ENCODE assay signal across 11 cellular contexts in genomic region chr4:114691865-114692264, GRCh38.
DNase-seq lines count a peak whose midpoint lies in the region; ATAC-seq, FAIRE-seq and TF ChIP-seq lines count a peak whose summit lies in the region.
"Had no signal": no experiment of that assay in that cellular context is flagged by ENCODE, and none has a peak within 500 bp of the region (broad histone marks: within the 10 kb centered on the region; RNA-seq: fewer than 3 reads in every experiment).

No MANE protein-coding gene starts in this region.

- ATAC-seq in GM19372 (IDR thresholded peaks at IDR 0.05; ENCODE audit: low read depth, unreplicated experiment) (peak; percentile 84), HG02678 (IDR thresholded peaks at IDR 0.05; ENCODE audit: unreplicated experiment) (peak; percentile 91), HG03432 (IDR thresholded peaks at IDR 0.05; ENCODE audit: unreplicated experiment) (peak; percentile 95)
- ATAC-seq: activated T-cell treated with anti-CD3 and anti-CD28 coated beads, Interleukin-2, amount 50 U/mL, for 4 hours had no signal

- intact Hi-C loops in kidney (cut with DNase I), result loop anchor here (10.0 kb wide), 1 partner anchor 307 kb away; no protein-coding TSS in a partner anchor
- intact Hi-C loops in thyroid gland (cut with DNase I), result loop anchor here (10.0 kb wide), 1 partner anchor 307 kb away; no protein-coding TSS in a partner anchor

- peak; percentile 31 for FAIRE-seq in GM12891 (lab: Jason Lieb, UNC)
- no peak for FAIRE-seq in kidney (lab: Jason Lieb, UNC)
- FAIRE-seq: urothelium cell line had no signal

- TF ChIP-seq CTCF in kidney (IDR thresholded peaks at IDR 0.05; ENCODE audit: borderline replicate concordance, extremely low read depth, insufficient read depth) (no peak), thyroid gland (IDR thresholded peaks at IDR 0.05) (no peak)

- H3K4me3 ChIP-seq in kidney (ENCODE audit: low read length in 2 of 2) (no peak overlapping the region), thyroid gland (replicated peaks in 1 of 3) (no peak overlapping the region)

- no peak for DNase-seq in GM12891 (ENCODE audit: insufficient read length, low spot score)
- no peak for DNase-seq in kidney
- no peak for DNase-seq in T-helper 1 cell
- no peak for DNase-seq in NCI-H146 (lab: John Stamatoyannopoulos, UW)
- DNase-seq in thyroid gland, result no peak
- DNase-seq: activated T-cell treated with anti-CD3 and anti-CD28 coated beads, Interleukin-2, amount 50 U/mL, for 4 hours; Karpas-422 had no signal

- WGBS in thyroid gland, 2 donors, result 83 to 95% methylated on average over 1 of the region's 1 CpG

- H3K9ac ChIP-seq in kidney (ENCODE audit: low read length in 2 of 2), result no peak overlapping the region

- H3K36me3 ChIP-seq in kidney (ENCODE audit: control insufficient read depth in 1 of 2, insufficient read depth in 2 of 2, low read length in 2 of 2) (no peaks in the 10 kb centered on the region), thyroid gland (no peaks in the 10 kb centered on the region)

- no peaks in the 10 kb centered on the region for H3K27me3 ChIP-seq in thyroid gland

- H3K9me3 ChIP-seq in kidney (ENCODE audit: control insufficient read depth in 1 of 2, low read length in 2 of 2), result no peaks in the 10 kb centered on the region
- H3K9me3 ChIP-seq in thyroid gland, result no peaks in the 10 kb centered on the region

- H3K27ac ChIP-seq in kidney (ENCODE audit: low read depth in 2 of 2, low read length in 2 of 2) (no peak overlapping the region), thyroid gland (no peak overlapping the region)

- H3K4me1 ChIP-seq in kidney (ENCODE audit: control insufficient read depth in 1 of 2, insufficient read depth in 1 of 2, low read depth in 1 of 2, low read length in 2 of 2) (no peaks in the 10 kb centered on the region), thyroid gland (no peaks in the 10 kb centered on the region)

- TF ChIP-seq POLR2A in GM12891 (IDR thresholded peaks at IDR 0.05; ENCODE audit: low read depth, low read length), result no peak
- TF ChIP-seq POLR2A in thyroid gland (IDR thresholded peaks at IDR 0.05), result no peak

TF ChIP-seq in GM12891, 5 proteins besides CTCF, POLR2A, EP300 and RAD21:
- no peak for TF ChIP-seq POU2F2 (IDR thresholded peaks at IDR 0.05; ENCODE audit: low read depth, low read length)
- TF ChIP-seq POLR2AphosphoS5 (IDR thresholded peaks at IDR 0.05; ENCODE audit: low read depth, low read length), result no peak
- no peak for TF ChIP-seq SPI1 (IDR thresholded peaks at IDR 0.05; ENCODE audit: low read depth, low read length)
- TF ChIP-seq PAX5 (IDR thresholded peaks at IDR 0.05; ENCODE audit: insufficient read depth, low read length, severe bottlenecking), result no peak
- no peak for TF ChIP-seq TAF1 (IDR thresholded peaks at IDR 0.05; ENCODE audit: low read depth, low read length)
